24 cellular contexts compared by ENCODE assay signal in genomic region chr17:29451338-29451737, GRCh38.
DNase-seq lines count a peak whose midpoint lies in the region; ATAC-seq and TF ChIP-seq lines count a peak whose summit lies in the region.
"Had no signal": no experiment of that assay in that cellular context is flagged by ENCODE, and none has a peak within 500 bp of the region (broad histone marks: within the 10 kb centered on the region; RNA-seq: fewer than 3 reads in every experiment).

No MANE protein-coding gene starts in this region.

- no peaks in the 10 kb centered on the region for H3K9me3 Mint-ChIP-seq in activated naive CD8-positive, alpha-beta T cell (ENCODE audit: low read depth)
- H3K9me3 Mint-ChIP-seq in activated naive CD8-positive, alpha-beta T cell treated with anti-CD3 and anti-CD28 coated beads, Interleukin-2, amount 50 U/mL, for 24 hours, result no peaks in the 10 kb centered on the region
- H3K9me3 Mint-ChIP-seq in HFFc6, result no peaks in the 10 kb centered on the region
- H3K9me3 Mint-ChIP-seq in CD14-positive monocyte, result no peaks in the 10 kb centered on the region
- H3K9me3 Mint-ChIP-seq: stimulated activated naive CD8-positive, alpha-beta T cell treated with anti-CD3 and anti-CD28 coated beads, Interleukin-15, amount 100 ng/mL, for 72 hours had no signal

- H3K4me1 ChIP-seq in psoas muscle, result peaks cover 34% of the 10 kb centered on the region
- no peaks in the 10 kb centered on the region for H3K4me1 ChIP-seq in aorta (ENCODE audit: control insufficient read depth in 1 of 2, insufficient read depth in 2 of 2, low read length in 2 of 2)
- H3K4me1 ChIP-seq: HAP-1 had no signal

- no peaks in the 10 kb centered on the region for H3K27me3 ChIP-seq in psoas muscle (ENCODE audit: insufficient read depth in 3 of 3, low read length in 2 of 3)
- H3K27me3 ChIP-seq in aorta (ENCODE audit: control insufficient read depth in 1 of 2, insufficient read depth in 2 of 2, low read length in 1 of 2), result no peaks in the 10 kb centered on the region
- H3K27me3 ChIP-seq: dorsolateral prefrontal cortex, heart right ventricle, MG63, spleen, tibial artery had no signal

- H3K4me3 Mint-ChIP-seq in activated naive CD8-positive, alpha-beta T cell, result no peak overlapping the region
- H3K4me3 Mint-ChIP-seq in activated naive CD8-positive, alpha-beta T cell treated with anti-CD3 and anti-CD28 coated beads, Interleukin-2, amount 50 U/mL, for 24 hours, result no peak overlapping the region
- H3K4me3 Mint-ChIP-seq in HFFc6 (no peak overlapping the region), CD14-positive monocyte (no peak overlapping the region)
- H3K4me3 Mint-ChIP-seq: stimulated activated naive CD8-positive, alpha-beta T cell treated with anti-CD3 and anti-CD28 coated beads, Interleukin-15, amount 100 ng/mL, for 72 hours had no signal

- 19 to 31% (median 29%) methylated on average over 2 of the region's 2 CpGs for WGBS in psoas muscle, 3 donors
- 20 to 30% methylated on average over 2 of the region's 2 CpGs for WGBS in aorta, 2 donors

- peaks cover 27% of the 10 kb centered on the region for H3K4me1 Mint-ChIP-seq in activated naive CD8-positive, alpha-beta T cell (ENCODE audit: low read depth)
- peaks cover 25% of the 10 kb centered on the region for H3K4me1 Mint-ChIP-seq in activated naive CD8-positive, alpha-beta T cell treated with anti-CD3 and anti-CD28 coated beads, Interleukin-2, amount 50 U/mL, for 24 hours
- peaks cover 13% of the 10 kb centered on the region for H3K4me1 Mint-ChIP-seq in HFFc6 (ENCODE audit: low read depth)
- no peaks in the 10 kb centered on the region for H3K4me1 Mint-ChIP-seq in CD14-positive monocyte

- H3K27ac ChIP-seq in psoas muscle (peak overlapping the region; percentile 50), aorta (ENCODE audit: low read depth in 1 of 2, low read length in 2 of 2) (no peak overlapping the region)
- H3K27ac ChIP-seq: C4-2B, heart right ventricle, left ventricle myocardium inferior, spleen, tibial artery had no signal

- H3K36me3 Mint-ChIP-seq in activated naive CD8-positive, alpha-beta T cell, result peaks cover 23% of the 10 kb centered on the region
- peaks cover 30% of the 10 kb centered on the region for H3K36me3 Mint-ChIP-seq in activated naive CD8-positive, alpha-beta T cell treated with anti-CD3 and anti-CD28 coated beads, Interleukin-2, amount 50 U/mL, for 24 hours (ENCODE audit: low read depth)
- H3K36me3 Mint-ChIP-seq in HFFc6 (ENCODE audit: low read depth) (peaks cover 29% of the 10 kb centered on the region), CD14-positive monocyte (peaks cover 43 to 72% of the 10 kb centered on the region in 2 donors)

- H3K36me3 ChIP-seq in psoas muscle (ENCODE audit: insufficient read depth in 1 of 2, low read depth in 1 of 2), result peaks cover 0 to 27% of the 10 kb centered on the region in 2 donors
- no peaks in the 10 kb centered on the region for H3K36me3 ChIP-seq in aorta (ENCODE audit: control insufficient read depth in 1 of 2, insufficient read depth in 2 of 2, low read length in 1 of 2)

- intact Hi-C loops in psoas muscle (cut with DNase I) (loop anchor here in 1 of 2 donors (10.0 kb wide), 1 partner anchor 57 kb away; the partner anchor contains the start of gene TAOK1), CD14-positive monocyte (cut with micrococcal nuclease) (no loop called here), aorta (cut with DNase I) (no loop called here)

- no peak overlapping the region for H3K4me3 ChIP-seq in choroid plexus epithelial cell (ENCODE audit: low read depth, low read length)
- no peak overlapping the region for H3K4me3 ChIP-seq in psoas muscle
- H3K4me3 ChIP-seq in aorta (ENCODE audit: low read length in 2 of 2), result no peak overlapping the region
- H3K4me3 ChIP-seq: HAP-1, heart right ventricle, K562, left ventricle myocardium inferior, MG63, spleen, tibial artery had no signal

- no peak for DNase-seq in activated naive CD8-positive, alpha-beta T cell treated with anti-CD3 and anti-CD28 coated beads, Interleukin-2, amount 50 U/mL, for 24 hours
- DNase-seq in HFFc6 (no peak), choroid plexus epithelial cell (ENCODE audit: low read depth) (peak; percentile 43), psoas muscle (no peak), CD14-positive monocyte (ENCODE audit: low spot score) (no peak), aorta (no peak)
- DNase-seq: activated CD4-positive, alpha-beta T cell treated with anti-CD3 and anti-CD28 coated beads for 1 hour; activated T-cell treated with anti-CD3 and anti-CD28 coated beads, Interleukin-2, amount 50 U/mL, for 48 hours; heart right ventricle; left ventricle myocardium inferior; MG63; NCI-H146; SHP77; spleen; stimulated activated CD4-positive, alpha-beta T cell treated with anti-CD3 and anti-CD28 coated beads, Interleukin-4, amount 100 ng/mL, for 24 hours; stimulated activated naive CD8-positive, alpha-beta T cell treated with anti-CD3 and anti-CD28 coated beads, Interleukin-15, amount 100 ng/mL, for 72 hours; SW 1271; tibial artery had no signal

- TF ChIP-seq CTCF in HFFc6 (IDR thresholded peaks at IDR 0.05) (no peak), choroid plexus epithelial cell (conservative IDR thresholded peaks at IDR 0.05; ENCODE audit: low read depth, low read length) (no peak), psoas muscle (IDR thresholded peaks at IDR 0.05) (no peak), CD14-positive monocyte (IDR thresholded peaks at IDR 0.05) (no peak)

- H3K27ac Mint-ChIP-seq in activated naive CD8-positive, alpha-beta T cell, result peak overlapping the region; percentile 46
- no peak overlapping the region for H3K27ac Mint-ChIP-seq in activated naive CD8-positive, alpha-beta T cell treated with anti-CD3 and anti-CD28 coated beads, Interleukin-2, amount 50 U/mL, for 24 hours
- H3K27ac Mint-ChIP-seq in HFFc6 (peak overlapping the region; percentile 13; the same call in 1 of the 2 replicates), CD14-positive monocyte (peak overlapping the region in 2 of 7 donors; percentile 14 to 33)

- no peaks in the 10 kb centered on the region for H3K9me3 ChIP-seq in psoas muscle
- no peaks in the 10 kb centered on the region for H3K9me3 ChIP-seq in aorta (ENCODE audit: control insufficient read depth, low read length)
- H3K9me3 ChIP-seq: HAP-1, left ventricle myocardium inferior, MG63, spleen, tibial artery had no signal

- no peaks in the 10 kb centered on the region for H3K27me3 Mint-ChIP-seq in activated naive CD8-positive, alpha-beta T cell
- no peaks in the 10 kb centered on the region for H3K27me3 Mint-ChIP-seq in activated naive CD8-positive, alpha-beta T cell treated with anti-CD3 and anti-CD28 coated beads, Interleukin-2, amount 50 U/mL, for 24 hours
- H3K27me3 Mint-ChIP-seq in HFFc6 (ENCODE audit: insufficient read depth) (peaks cover 2% of the 10 kb centered on the region; the same call in 1 of the 2 replicates), CD14-positive monocyte (ENCODE audit: low read depth in 3 of 3) (no peaks in the 10 kb centered on the region)
- H3K27me3 Mint-ChIP-seq: stimulated activated naive CD8-positive, alpha-beta T cell treated with anti-CD3 and anti-CD28 coated beads, Interleukin-15, amount 100 ng/mL, for 72 hours had no signal

- no peak for ATAC-seq in activated naive CD8-positive, alpha-beta T cell treated with anti-CD3 and anti-CD28 coated beads, Interleukin-2, amount 50 U/mL, for 24 hours
- ATAC-seq in psoas muscle (peak; percentile 57 to 82 (median 69)), aorta (ENCODE audit: low FRiP score) (no peak), HG02759 (IDR thresholded peaks at IDR 0.05; ENCODE audit: unreplicated experiment) (no peak)
- ATAC-seq: K562; stimulated activated naive CD8-positive, alpha-beta T cell treated with anti-CD3 and anti-CD28 coated beads, Interleukin-15, amount 100 ng/mL, for 72 hours had no signal

Comparison
In these comparisons a context has a peak if more than half of its experiments do, and no peak if none do; other contexts are left out.
1. ATAC-seq: peak in psoas muscle (4 of 4); none in activated naive CD8-positive, alpha-beta T cell treated with anti-CD3 and anti-CD28 coated beads, Interleukin-2, amount 50 U/mL, for 24 hours (single experiment), aorta (single experiment) and HG02759 (single experiment).